16 cellular contexts compared by ENCODE assay signal in the genomic region with DNA sequence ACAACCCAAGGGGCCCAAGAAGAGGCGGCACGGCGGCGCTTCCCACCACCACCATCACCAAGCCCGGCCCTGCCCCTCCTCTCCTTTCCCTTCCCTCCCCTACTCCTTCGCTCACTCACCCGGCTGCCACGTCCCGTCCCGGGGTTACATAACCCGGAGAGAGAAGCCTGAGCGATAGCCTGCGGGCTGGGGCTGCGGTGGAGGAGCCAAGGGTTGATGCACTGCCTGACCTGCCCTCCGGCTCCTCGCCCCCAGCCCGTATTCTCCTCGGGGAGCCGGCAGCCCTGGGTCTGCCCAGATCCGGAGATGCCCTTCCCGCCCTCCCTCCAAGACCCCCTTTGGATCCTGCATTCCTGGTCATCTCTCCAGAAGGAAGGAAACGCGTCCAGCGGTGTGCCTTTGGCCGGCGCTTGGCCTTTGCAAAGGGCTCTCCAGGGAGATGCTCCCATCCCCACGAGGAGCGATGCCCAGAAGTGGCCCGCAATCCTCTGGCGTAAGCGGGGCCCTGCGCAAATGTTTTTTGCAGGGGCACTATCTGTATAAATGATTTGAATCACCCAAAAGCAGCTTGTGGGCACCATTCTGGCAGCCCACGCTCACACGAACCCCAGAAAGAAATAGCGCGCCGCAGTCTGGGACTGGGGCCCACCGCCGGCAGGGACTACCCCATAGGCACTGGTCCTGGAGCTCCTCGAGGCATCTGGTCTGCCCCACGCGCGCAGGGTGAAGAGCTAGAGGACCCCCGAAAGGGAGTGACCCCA. TPM values are rescaled to one million over a fixed set of nuclear protein-coding genes. Genes with fewer than 3 reads are reported as not detected.
DNase-seq lines count a peak whose midpoint lies in the region; ATAC-seq and TF ChIP-seq lines count a peak whose summit lies in the region.
"Had no signal": no experiment of that assay in that cellular context is flagged by ENCODE, and none has a peak within 500 bp of the region (broad histone marks: within the 10 kb centered on the region; RNA-seq: fewer than 3 reads in every experiment).

No MANE protein-coding gene starts in this region.

- peak in 5 of 8 donors; percentile 30 to 65 (median 60) for ATAC-seq in heart right ventricle
- ATAC-seq in right lobe of liver = peak in 3 of 4 donors; percentile 25 to 35 (median 25)
- ATAC-seq: activated T-helper 17 cell treated with anti-CD3 and anti-CD28 coated beads, Interleukin-2, amount 50 U/mL, for 72 hours; effector memory CD8-positive, alpha-beta T cell had no signal

- H3K4me3 ChIP-seq in heart right ventricle (peak overlapping the region in 3 of 10 donors; percentile 5 to 22 (median 12)), right atrium auricular region (no peak overlapping the region), fibroblast of mammary gland (ENCODE audit: control insufficient read depth, low read depth, low read length) (no peak overlapping the region), right lobe of liver (no peak overlapping the region)

- no peak for TF ChIP-seq POLR2A in right lobe of liver (IDR thresholded peaks at IDR 0.05)

- H3K27me3 ChIP-seq in heart right ventricle (peaks cover 15 to 98% (median 94%) of the 10 kb centered on the region in 7 donors), right atrium auricular region (peaks cover 6 to 16% of the 10 kb centered on the region in 2 donors), right lobe of liver (no peaks in the 10 kb centered on the region)

- TF ChIP-seq CTCF in heart right ventricle (IDR thresholded peaks at IDR 0.05) (no peak), right atrium auricular region (IDR thresholded peaks at IDR 0.05) (no peak), fibroblast of mammary gland (conservative IDR thresholded peaks at IDR 0.05; ENCODE audit: control insufficient read depth, insufficient read depth, low read depth, low read length) (no peak), right lobe of liver (IDR thresholded peaks at IDR 0.05) (no peak)

- H3K9me3 ChIP-seq in heart right ventricle (peaks cover 0 to 4% (median 0%) of the 10 kb centered on the region in 11 donors), right atrium auricular region (no peaks in the 10 kb centered on the region), right lobe of liver (no peaks in the 10 kb centered on the region)
- H3K9me3 ChIP-seq: breast epithelium had no signal

- no peak overlapping the region for H3K27ac ChIP-seq in heart right ventricle
- no peak overlapping the region for H3K27ac ChIP-seq in right atrium auricular region
- no peak overlapping the region for H3K27ac ChIP-seq in right lobe of liver
- H3K27ac ChIP-seq: breast epithelium had no signal

- H3K4me1 ChIP-seq in heart right ventricle (peaks cover 0 to 27% (median 6%) of the 10 kb centered on the region in 9 donors), right atrium auricular region (peaks cover 0 to 13% of the 10 kb centered on the region in 2 donors), right lobe of liver (no peaks in the 10 kb centered on the region)
- H3K4me1 ChIP-seq: breast epithelium had no signal

- intact Hi-C loops in heart right ventricle (cut with DNase I) = no loop called here
- intact Hi-C loops in right lobe of liver (cut with DNase I) = no loop called here
- intact Hi-C loops in posterior vena cava (cut with DNase I) = no loop called here

- 8% methylated on average over 43 to 44 of the region's 44 CpGs for WGBS in heart right ventricle, 2 donors
- 50% methylated on average over 2 of the region's 44 CpGs for WGBS in right lobe of liver (ENCODE audit: insufficient coverage, low coverage, low lambda C conversion rate, missing lambda C conversion rate)

- DNase-seq in heart right ventricle (no peak), right atrium auricular region (ENCODE audit: low spot score) (no peak), fibroblast of mammary gland (ENCODE audit: low read depth) (peak; percentile 9), right lobe of liver (peak in 2 of 3 donors; percentile 42 to 53), NOMO-1 treated with dmso at 0.1 percent for 144 hours (lab: John Stamatoyannopoulos, UW; ENCODE audit: unreplicated experiment) (no peak), NCI-H82 treated with DMSO at 0.1 percent for 48 hours (lab: John Stamatoyannopoulos, UW; ENCODE audit: unreplicated experiment) (no peak), kidney glomerular epithelial cell (lab: John Stamatoyannopoulos, UW) (no peak), posterior vena cava (ENCODE audit: low spot score) (no peak)
- DNase-seq: activated CD4-positive, alpha-beta T cell treated with anti-CD3 and anti-CD28 coated beads, Interleukin-2, amount 10 ng/mL, durations not matched to agents 24 days and 14 days; AML-193; DMS79; effector memory CD8-positive, alpha-beta T cell; mesendoderm; stimulated activated CD4-positive, alpha-beta T cell treated with anti-CD3 and anti-CD28 coated beads, Interleukin-2, amount 100 ng/mL, for 24 hours had no signal

- H3K36me3 ChIP-seq in heart right ventricle (no peaks in the 10 kb centered on the region), right atrium auricular region (no peaks in the 10 kb centered on the region), right lobe of liver (no peaks in the 10 kb centered on the region)
- H3K36me3 ChIP-seq: breast epithelium had no signal

RNA-seq across cellular contexts. Expression of a gene that starts 4.7 kb away (rescaled TPM):
- total RNA-seq in heart right ventricle = 1 to 10 TPM in 5 of 10 donors, under 1 TPM in 4, not detected in 1; 0.48 to 4.5 (median 1.4) TPM
- 1 to 10 TPM; 1.2 to 4.9 TPM for polyA plus RNA-seq in heart right ventricle
- 1 to 10 TPM; 2.9 to 4.4 TPM for total RNA-seq in right atrium auricular region
- under 1 TPM in 3 of 6 experiments, not detected in 3; 0.07 to 0.16 (median 0.12) TPM for total RNA-seq in right lobe of liver
- total RNA-seq in posterior vena cava = 10 to 100 TPM in 1 of 2 donors, 1 to 10 TPM in 1; 9.6 to 36.6 TPM

RNA-seq across cellular contexts. Expression of a gene that starts 9.7 kb away (rescaled TPM):
- not detected for total RNA-seq in heart right ventricle
- not detected for polyA plus RNA-seq in heart right ventricle
- not detected for total RNA-seq in right atrium auricular region
- not detected for total RNA-seq in right lobe of liver
- not detected for total RNA-seq in posterior vena cava
- total RNA-seq: activated CD4-positive, alpha-beta T cell treated with anti-CD3 and anti-CD28 coated beads, Interleukin-2, amount 10 ng/mL, durations not matched to agents 24 days and 14 days; activated T-helper 17 cell treated with anti-CD3 and anti-CD28 coated beads, Interleukin-2, amount 50 U/mL, for 72 hours; breast epithelium had no signal

RNA-seq across cellular contexts. Expression of a gene that starts 11.1 kb away (rescaled TPM):
- total RNA-seq in heart right ventricle (not detected), right atrium auricular region (not detected), right lobe of liver (not detected), posterior vena cava (not detected)
- not detected for polyA plus RNA-seq in heart right ventricle
- total RNA-seq: activated CD4-positive, alpha-beta T cell treated with anti-CD3 and anti-CD28 coated beads, Interleukin-2, amount 10 ng/mL, durations not matched to agents 24 days and 14 days; activated T-helper 17 cell treated with anti-CD3 and anti-CD28 coated beads, Interleukin-2, amount 50 U/mL, for 72 hours had no signal

RNA-seq across cellular contexts. Expression of a gene that starts 35.4 kb away (rescaled TPM):
- total RNA-seq in heart right ventricle = 10 to 100 TPM in 3 of 10 donors, 1 to 10 TPM in 7; 4.5 to 11.9 (median 6.5) TPM
- polyA plus RNA-seq in heart right ventricle = 10 to 100 TPM; 10.3 to 36.9 TPM
- total RNA-seq in right atrium auricular region = 10 to 100 TPM in 1 of 2 donors, 1 to 10 TPM in 1; 8.3 to 10.0 TPM
- total RNA-seq in right lobe of liver = 10 to 100 TPM in 5 of 6 experiments, 1 to 10 TPM in 1; 9.6 to 22.2 (median 18.6) TPM
- 10 to 100 TPM; 20.1 to 24.8 TPM for total RNA-seq in posterior vena cava

RNA-seq across cellular contexts. Expression of a gene that starts 35.4 kb away (rescaled TPM):
- 10 to 100 TPM; 13.0 to 22.8 (median 19.3) TPM for total RNA-seq in heart right ventricle
- 10 to 100 TPM; 23.6 to 44.7 TPM for polyA plus RNA-seq in heart right ventricle
- 10 to 100 TPM; 12.8 to 16.4 TPM for total RNA-seq in right atrium auricular region
- total RNA-seq in right lobe of liver = 10 to 100 TPM; 17.2 to 22.2 (median 19.1) TPM
- total RNA-seq in posterior vena cava = 10 to 100 TPM; 32.3 to 33.1 TPM

Comparison
In these comparisons a context has a peak if more than half of its experiments do, and no peak if none do; other contexts are left out.
1. DNase-seq: peak in fibroblast of mammary gland (single experiment) and right lobe of liver (2 of 3); none in heart right ventricle (0 of 2), right atrium auricular region (single experiment), NOMO-1 treated with dmso at 0.1 percent for 144 hours (single experiment), NCI-H82 treated with DMSO at 0.1 percent for 48 hours (single experiment), kidney glomerular epithelial cell (single experiment) and posterior vena cava (single experiment).